In genomic region chr1:165851034-165851658, GRCh38 we compare ENCODE assay signal across 8 cellular contexts. TPM values are rescaled to one million over a fixed set of nuclear protein-coding genes. Genes with fewer than 3 reads are reported as not detected.
A peak's percentile ranks its signal among the peaks of the same experiment; 100 is the strongest.
DNase-seq lines count a peak whose midpoint lies in the region; ATAC-seq lines count a peak whose summit lies in the region.

No MANE protein-coding gene starts in this region.

- no peaks in the 10 kb centered on the region for H3K36me3 Mint-ChIP-seq in natural killer cell treated with Interleukin-12 subunit alpha and Interleukin-12 subunit beta and Interleukin-15 and Interleukin-18, amount 100 ng/mL, for 72 hours

- H3K36me3 ChIP-seq in Karpas-422 (ENCODE audit: insufficient read depth, low read length): no peaks in the 10 kb centered on the region

- no peak overlapping the region for H3K27ac ChIP-seq in Karpas-422 (ENCODE audit: low read length)

- H3K9me3 ChIP-seq in Karpas-422 (ENCODE audit: low read length): no peaks in the 10 kb centered on the region

- no peaks in the 10 kb centered on the region for H3K9me3 Mint-ChIP-seq in natural killer cell treated with Interleukin-12 subunit alpha and Interleukin-12 subunit beta and Interleukin-15 and Interleukin-18, amount 100 ng/mL, for 72 hours

- no peak overlapping the region for H3K4me3 ChIP-seq in Karpas-422 (ENCODE audit: low read length)

- H3K9me2 ChIP-seq in Karpas-422 (replicated peaks; ENCODE audit: insufficient read depth, low read length): no peaks in the 10 kb centered on the region

- no peak overlapping the region for H3K4me2 ChIP-seq in Karpas-422 (ENCODE audit: low read depth, low read length, poor library complexity, severe bottlenecking)

- peaks cover 55% of the 10 kb centered on the region for H3K4me1 ChIP-seq in Karpas-422 (ENCODE audit: low read length)

- no peak overlapping the region for H3K9ac ChIP-seq in Karpas-422 (ENCODE audit: low read length)

- no peaks in the 10 kb centered on the region for H3K27me3 ChIP-seq in Karpas-422 (ENCODE audit: low read length)

- H3K4me3 Mint-ChIP-seq in natural killer cell treated with Interleukin-12 subunit alpha and Interleukin-12 subunit beta and Interleukin-15 and Interleukin-18, amount 100 ng/mL, for 72 hours: peak overlapping the region; percentile 48

- DNase-seq in A172 (ENCODE audit: low spot score): peak; percentile 73
- peak; percentile 34 for DNase-seq in GM19238 (ENCODE audit: insufficient read length, low spot score)
- DNase-seq in T1000 (lab: John Stamatoyannopoulos, UW): peak; percentile 10
- DNase-seq in natural killer cell treated with Interleukin-12 subunit alpha and Interleukin-12 subunit beta and Interleukin-15 and Interleukin-18, amount 100 ng/mL, for 72 hours (ENCODE audit: low spot score): no peak
- DNase-seq in Karpas-422: no peak
- DNase-seq in left ventricle myocardium superior: no peak
- no peak for DNase-seq in NCI-H146 (lab: John Stamatoyannopoulos, UW)

- H3K27ac Mint-ChIP-seq in natural killer cell treated with Interleukin-12 subunit alpha and Interleukin-12 subunit beta and Interleukin-15 and Interleukin-18, amount 100 ng/mL, for 72 hours: peak overlapping the region in 1 of 2 donors; percentile 13

- peaks cover 18% of the 10 kb centered on the region for H4K20me1 ChIP-seq in Karpas-422 (ENCODE audit: insufficient read depth, low read depth, low read length)

- no peak overlapping the region for H2AFZ ChIP-seq in Karpas-422 (ENCODE audit: low read length)

- ATAC-seq in HG03342 (IDR thresholded peaks at IDR 0.05; ENCODE audit: unreplicated experiment) (peak; percentile 67), left ventricle myocardium superior (no peak)
- peak; percentile 60 to 74 for ATAC-seq in natural killer cell treated with Interleukin-12 subunit alpha and Interleukin-12 subunit beta and Interleukin-15 and Interleukin-18, amount 100 ng/mL, for 72 hours

- H3K27me3 Mint-ChIP-seq in natural killer cell treated with Interleukin-12 subunit alpha and Interleukin-12 subunit beta and Interleukin-15 and Interleukin-18, amount 100 ng/mL, for 72 hours: no peaks in the 10 kb centered on the region

- intact Hi-C loops in left ventricle myocardium superior (cut with micrococcal nuclease): no loop called here

- peaks cover 55 to 57% of the 10 kb centered on the region in 2 donors for H3K4me1 Mint-ChIP-seq in natural killer cell treated with Interleukin-12 subunit alpha and Interleukin-12 subunit beta and Interleukin-15 and Interleukin-18, amount 100 ng/mL, for 72 hours (ENCODE audit: low read depth in 2 of 2)

- peaks cover 98% of the 10 kb centered on the region for H3K79me2 ChIP-seq in Karpas-422 (ENCODE audit: low read length)

RNA-seq across cellular contexts. Expression of gene UCK2, which starts 23.7 kb away (rescaled TPM):
- 71.3 and 104 TPM in 2 replicates for total RNA-seq in A172 (2014; rRNA removed; shearing (Covaris generic))
- total RNA-seq in natural killer cell treated with Interleukin-12 subunit alpha and Interleukin-12 subunit beta and Interleukin-15 and Interleukin-18, amount 100 ng/mL, for 72 hours: 10 to 100 TPM; 43.4 to 83.3 TPM
- total RNA-seq in Karpas-422 (2014; rRNA removed; shearing (Covaris generic); ENCODE audit: low replicate concordance): 67.9 and 109 TPM in 2 replicates
- total RNA-seq in left ventricle myocardium superior: 5.9 TPM

Comparison
In these comparisons a context has a peak if more than half of its experiments do, and no peak if none do; other contexts are left out.
1. DNase-seq: peak in A172 (single experiment), GM19238 (single experiment) and T1000 (single experiment); none in natural killer cell treated with Interleukin-12 subunit alpha and Interleukin-12 subunit beta and Interleukin-15 and Interleukin-18, amount 100 ng/mL, for 72 hours (single experiment), Karpas-422 (single experiment), left ventricle myocardium superior (single experiment) and NCI-H146 (single experiment).